Comparison of ENCODE assay signal across 8 cellular contexts in the genomic region with DNA sequence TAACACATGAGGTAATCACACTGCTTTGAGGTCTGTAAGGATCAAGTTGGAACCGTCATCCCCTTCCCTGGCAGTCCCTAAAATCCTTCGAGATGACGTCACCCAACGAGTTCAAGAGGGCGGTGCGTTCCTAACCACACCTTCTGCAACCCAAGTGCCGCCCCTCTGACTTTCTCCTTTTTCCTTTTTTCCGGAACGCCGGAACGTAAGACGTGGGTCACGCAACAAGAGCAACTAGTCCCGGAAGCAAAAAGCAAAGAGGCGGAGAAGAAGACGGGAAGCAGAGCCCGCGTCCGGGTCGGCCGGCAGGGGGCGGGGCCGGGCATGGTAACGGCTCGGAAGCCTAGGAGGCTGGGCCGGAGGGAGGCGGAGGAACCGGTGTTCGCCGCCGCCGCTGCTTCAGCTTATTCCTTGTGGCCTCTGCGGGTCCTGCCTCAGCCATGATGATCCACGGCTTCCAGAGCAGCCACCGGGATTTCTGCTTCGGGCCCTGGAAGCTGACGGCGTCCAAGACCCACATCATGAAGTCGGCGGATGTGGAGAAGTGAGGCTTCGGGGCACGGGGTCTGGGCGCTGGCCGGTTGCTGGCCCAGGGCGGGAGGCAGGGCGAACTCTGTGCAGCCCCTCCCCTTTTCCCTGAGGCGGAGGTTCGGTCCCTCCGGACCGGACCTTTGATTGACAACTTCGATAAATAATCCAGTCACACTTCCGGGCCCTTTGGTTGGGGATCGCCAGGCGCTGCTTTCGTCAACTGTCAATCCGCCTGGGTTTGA. TPM values are rescaled to one million over a fixed set of nuclear protein-coding genes. Genes with fewer than 3 reads are reported as not detected.
DNase-seq lines count a peak whose midpoint lies in the region; ATAC-seq lines count a peak whose summit lies in the region.

A gene (plus strand): TSS at position 325 of the 773 bp plus-strand sequence. CDS start 116 bp downstream, at position 441.

- peaks cover 8% of the 10 kb centered on the region for H3K4me1 Mint-ChIP-seq in activated CD4-positive, alpha-beta T cell treated with anti-CD3 and anti-CD28 coated beads, Interleukin-2, amount 10 ng/mL, durations not matched to agents 24 days and 14 days

- no peak within 1 kb of the TSS for H3K27ac Mint-ChIP-seq in activated CD4-positive, alpha-beta T cell treated with anti-CD3 and anti-CD28 coated beads, Interleukin-2, amount 10 ng/mL, durations not matched to agents 24 days and 14 days

- no peak within 1 kb of the TSS for H3K4me3 Mint-ChIP-seq in activated CD4-positive, alpha-beta T cell treated with anti-CD3 and anti-CD28 coated beads, Interleukin-2, amount 10 ng/mL, durations not matched to agents 24 days and 14 days

- DNase-seq in C1 segment of cervical spinal cord (lab: John Stamatoyannopoulos, UW) (peak; percentile 51 to 97 (median 90)), NCI-H526 (lab: John Stamatoyannopoulos, UW) (peak; percentile 99 to 100), cortex of kidney (lab: John Stamatoyannopoulos, UW) (peak; percentile 85), left kidney (ENCODE audit: low read depth, low spot score) (peak; percentile 99)
- DNase-seq in activated CD4-positive, alpha-beta T cell treated with anti-CD3 and anti-CD28 coated beads, Interleukin-2, amount 10 ng/mL, durations not matched to agents 24 days and 14 days, result peak; percentile 98
- DNase-seq in stimulated activated CD4-positive, alpha-beta T cell treated with anti-CD3 and anti-CD28 coated beads, Interleukin-2, amount 100 ng/mL, for 24 hours, result peak; percentile 96

- H3K9me3 Mint-ChIP-seq in activated CD4-positive, alpha-beta T cell treated with anti-CD3 and anti-CD28 coated beads, Interleukin-2, amount 10 ng/mL, durations not matched to agents 24 days and 14 days, result no peaks in the 10 kb centered on the region

- peaks cover 6% of the 10 kb centered on the region for H3K27me3 Mint-ChIP-seq in activated CD4-positive, alpha-beta T cell treated with anti-CD3 and anti-CD28 coated beads, Interleukin-2, amount 10 ng/mL, durations not matched to agents 24 days and 14 days

- ATAC-seq in GM19324 (IDR thresholded peaks at IDR 0.05; ENCODE audit: low FRiP score, unreplicated experiment), result peak; percentile 96
- peak; percentile 73 for ATAC-seq in HG03469 (IDR thresholded peaks at IDR 0.05; ENCODE audit: unreplicated experiment)

- intact Hi-C loops in activated CD4-positive, alpha-beta T cell treated with anti-CD3 and anti-CD28 coated beads, Interleukin-2, amount 10 ng/mL, durations not matched to agents 24 days and 14 days (cut with micrococcal nuclease), result loop anchor here (1.0 to 2.0 kb wide), 6 partner anchors 48 to 1188 kb away; a partner anchor contains a TSS

- H3K36me3 Mint-ChIP-seq in activated CD4-positive, alpha-beta T cell treated with anti-CD3 and anti-CD28 coated beads, Interleukin-2, amount 10 ng/mL, durations not matched to agents 24 days and 14 days (ENCODE audit: low read depth), result peaks cover 3% of the 10 kb centered on the region

RNA-seq across cellular contexts. Expression of the gene that starts here (rescaled TPM):
- 46.8 and 49.2 TPM in 2 replicates for total RNA-seq in activated CD4-positive, alpha-beta T cell treated with anti-CD3 and anti-CD28 coated beads, Interleukin-2, amount 10 ng/mL, durations not matched to agents 24 days and 14 days

Comparison
In these comparisons a context has a peak if more than half of its experiments do, and no peak if none do; other contexts are left out.
1. Peak in every context shown above with its lines: DNase-seq and ATAC-seq.